ENCODE assay signal across 22 cellular contexts in genomic region chr3:47243748-47244147, GRCh38. TPM values are rescaled to one million over a fixed set of nuclear protein-coding genes. Genes with fewer than 3 reads are reported as not detected.
A peak's percentile ranks its signal among the peaks of the same experiment; 100 is the strongest.
DNase-seq lines count a peak whose midpoint lies in the region; ATAC-seq and TF ChIP-seq lines count a peak whose summit lies in the region.
"Had no signal": no experiment of that assay in that cellular context is flagged by ENCODE, and none has a peak within 500 bp of the region (broad histone marks: within the 10 kb centered on the region; RNA-seq: fewer than 3 reads in every experiment).

No MANE protein-coding gene starts in this region.

- peak; percentile 27 for TF ChIP-seq CTCF in GM10266 (IDR thresholded peaks at IDR 0.05; ENCODE audit: control insufficient read depth, insufficient read depth, low read depth, missing control alignments)
- TF ChIP-seq CTCF in GM12875 (IDR thresholded peaks at IDR 0.05; ENCODE audit: borderline replicate concordance, insufficient read depth, low read depth, low read length), result 0 out of 2 replicates have a peak, but pooled peaks have one; percentile 10
- TF ChIP-seq CTCF in mucosa of descending colon (IDR thresholded peaks at IDR 0.05), result no peak

- peak; percentile 22 for ATAC-seq in left lobe of liver
- no peak for ATAC-seq in mucosa of descending colon
- no peak for ATAC-seq in GM19452 (IDR thresholded peaks at IDR 0.05; ENCODE audit: unreplicated experiment)
- ATAC-seq in GM21423 (IDR thresholded peaks at IDR 0.05; ENCODE audit: unreplicated experiment), result no peak

- H3K36me3 ChIP-seq in mucosa of descending colon (ENCODE audit: low read depth), result no peaks in the 10 kb centered on the region

- no peak overlapping the region for H3K4me3 ChIP-seq in GM12875 (ENCODE audit: low read depth, low read length)
- no peak overlapping the region for H3K4me3 ChIP-seq in mucosa of descending colon
- H3K4me3 ChIP-seq: BLaER1 treated with 17β-estradiol and CSF1 and Interleukin-3, amounts not matched to agents 10 nM and 100 nM had no signal

- no peaks in the 10 kb centered on the region for H3K4me1 Mint-ChIP-seq in activated naive CD8-positive, alpha-beta T cell treated with anti-CD3 and anti-CD28 coated beads for 36 hours
- H3K4me1 Mint-ChIP-seq: CD4-positive, alpha-beta memory T cell had no signal

- DNase-seq in Ammon's horn (ENCODE audit: low spot score) (peak; percentile 33), GM10266 (ENCODE audit: extremely low spot score) (no peak), left lobe of liver (ENCODE audit: low spot score) (no peak), mucosa of descending colon (no peak)
- DNase-seq in activated naive CD8-positive, alpha-beta T cell treated with anti-CD3 and anti-CD28 coated beads for 36 hours, result no peak
- DNase-seq: CD4-positive, alpha-beta memory T cell; COR-L47; DMS53; Karpas-422; NCI-H1092; NCI-H1436; NCI-H187; NCI-H2081 treated with DMSO at 0.1 percent for 48 hours; NCI-H446; NCI-H524 treated with DMSO at 0.1 percent for 48 hours; NCI-H774; NK-92 treated with Interleukin-12 subunit alpha and Interleukin-12 subunit beta, amount 100 ng/mL, for 24 hours; SHP77 treated with DMSO at 0.1 percent for 48 hours had no signal

- H3K27ac Mint-ChIP-seq in activated naive CD8-positive, alpha-beta T cell treated with anti-CD3 and anti-CD28 coated beads for 36 hours, result no peak overlapping the region

- H3K27me3 Mint-ChIP-seq in activated naive CD8-positive, alpha-beta T cell treated with anti-CD3 and anti-CD28 coated beads for 36 hours, result no peaks in the 10 kb centered on the region
- H3K27me3 Mint-ChIP-seq: CD4-positive, alpha-beta memory T cell had no signal

- H3K36me3 Mint-ChIP-seq in activated naive CD8-positive, alpha-beta T cell treated with anti-CD3 and anti-CD28 coated beads for 36 hours, result no peaks in the 10 kb centered on the region
- H3K36me3 Mint-ChIP-seq: CD4-positive, alpha-beta memory T cell had no signal

- H3K4me3 Mint-ChIP-seq in activated naive CD8-positive, alpha-beta T cell treated with anti-CD3 and anti-CD28 coated beads for 36 hours, result no peak overlapping the region
- H3K4me3 Mint-ChIP-seq: CD4-positive, alpha-beta memory T cell had no signal

- no peaks in the 10 kb centered on the region for H3K9me3 ChIP-seq in mucosa of descending colon
- H3K9me3 ChIP-seq: BLaER1 treated with 17β-estradiol and CSF1 and Interleukin-3, amounts not matched to agents 10 nM and 100 nM had no signal

- H3K9me3 Mint-ChIP-seq in activated naive CD8-positive, alpha-beta T cell treated with anti-CD3 and anti-CD28 coated beads for 36 hours, result no peaks in the 10 kb centered on the region
- H3K9me3 Mint-ChIP-seq: CD4-positive, alpha-beta memory T cell had no signal

- H3K4me1 ChIP-seq in mucosa of descending colon (ENCODE audit: low read depth), result no peaks in the 10 kb centered on the region
- H3K4me1 ChIP-seq: BLaER1 treated with 17β-estradiol and CSF1 and Interleukin-3, amounts not matched to agents 10 nM and 100 nM had no signal

- intact Hi-C loops in mucosa of descending colon (cut with DNase I, micrococcal nuclease), result no loop called here

RNA-seq across cellular contexts. Expression of gene KIF9, which starts 38.9 kb away (rescaled TPM):
- 1.6 TPM for total RNA-seq in left lobe of liver
- 1 to 10 TPM; 5.8 to 9.5 (median 6.1) TPM for total RNA-seq in mucosa of descending colon
- total RNA-seq in activated naive CD8-positive, alpha-beta T cell treated with anti-CD3 and anti-CD28 coated beads for 36 hours, result 1 to 10 TPM; 6.9 to 7.6 TPM

RNA-seq across cellular contexts. Expression of gene KLHL18, which starts 39.0 kb away (rescaled TPM):
- total RNA-seq in left lobe of liver (9.4 TPM), mucosa of descending colon (10 to 100 TPM; 17.0 to 28.7 (median 21.5) TPM)
- 10 to 100 TPM; 42.2 to 48.6 TPM for total RNA-seq in activated naive CD8-positive, alpha-beta T cell treated with anti-CD3 and anti-CD28 coated beads for 36 hours
